In genomic region chr13:113086031-113086750, GRCh38 we compare ENCODE assay signal across 17 cellular contexts. TPM values are rescaled to one million over a fixed set of nuclear protein-coding genes. Genes with fewer than 3 reads are reported as not detected.
DNase-seq lines count a peak whose midpoint lies in the region; TF ChIP-seq lines count a peak whose summit lies in the region.
"Had no signal": no experiment of that assay in that cellular context is flagged by ENCODE, and none has a peak within 500 bp of the region (broad histone marks: within the 10 kb centered on the region; RNA-seq: fewer than 3 reads in every experiment).

No MANE protein-coding gene starts in this region.

- no peak overlapping the region for H3K4me3 Mint-ChIP-seq in CD14-positive monocyte
- H3K4me3 Mint-ChIP-seq in osteocyte (ENCODE audit: unreplicated experiment): no peak overlapping the region
- no peak overlapping the region for H3K4me3 Mint-ChIP-seq in activated naive CD8-positive, alpha-beta T cell treated with anti-CD3 and anti-CD28 coated beads for 36 hours
- H3K4me3 Mint-ChIP-seq: activated CD4-positive, alpha-beta T cell treated with anti-CD3 and anti-CD28 coated beads for 36 hours; CD4-positive, alpha-beta T cell; T-helper 2 cell treated with Interferon-gamma antibody and Interleukin-4, amounts not matched to agents 5 μg/mL and 100 μg/mL, for 36 hours had no signal

- H3K27ac Mint-ChIP-seq in CD14-positive monocyte (no peak overlapping the region), osteocyte (ENCODE audit: unreplicated experiment) (no peak overlapping the region)
- H3K27ac Mint-ChIP-seq in activated naive CD8-positive, alpha-beta T cell treated with anti-CD3 and anti-CD28 coated beads for 36 hours: no peak overlapping the region
- H3K27ac Mint-ChIP-seq: activated CD4-positive, alpha-beta T cell treated with anti-CD3 and anti-CD28 coated beads for 36 hours; CD4-positive, alpha-beta T cell; T-helper 2 cell treated with Interferon-gamma antibody and Interleukin-4, amounts not matched to agents 5 μg/mL and 100 μg/mL, for 36 hours had no signal

- no peak overlapping the region for H3K4me3 ChIP-seq in HFF-Myc (replicated peaks; ENCODE audit: low read depth, low read length)
- H3K4me3 ChIP-seq: body of pancreas, esophagus squamous epithelium, testis had no signal

- H3K4me1 Mint-ChIP-seq in CD14-positive monocyte: no peaks in the 10 kb centered on the region
- H3K4me1 Mint-ChIP-seq in osteocyte (ENCODE audit: unreplicated experiment): no peaks in the 10 kb centered on the region
- H3K4me1 Mint-ChIP-seq in activated naive CD8-positive, alpha-beta T cell treated with anti-CD3 and anti-CD28 coated beads for 36 hours: no peaks in the 10 kb centered on the region
- H3K4me1 Mint-ChIP-seq: activated CD4-positive, alpha-beta T cell treated with anti-CD3 and anti-CD28 coated beads for 36 hours had no signal

- H3K9me3 Mint-ChIP-seq in CD14-positive monocyte (peaks cover 0 to 7% (median 0%) of the 10 kb centered on the region in 7 donors), osteocyte (ENCODE audit: unreplicated experiment) (no peaks in the 10 kb centered on the region)
- H3K9me3 Mint-ChIP-seq in activated naive CD8-positive, alpha-beta T cell treated with anti-CD3 and anti-CD28 coated beads for 36 hours: no peaks in the 10 kb centered on the region
- H3K9me3 Mint-ChIP-seq: CD4-positive, alpha-beta T cell; T-helper 2 cell treated with Interferon-gamma antibody and Interleukin-4, amounts not matched to agents 5 μg/mL and 100 μg/mL, for 36 hours had no signal

- TF ChIP-seq CTCF in CD14-positive monocyte (IDR thresholded peaks at IDR 0.05) (no peak), HFF-Myc (IDR thresholded peaks at IDR 0.05; ENCODE audit: low read depth, low read length, missing control alignments) (peak; percentile 15), osteocyte (IDR thresholded peaks at IDR 0.05) (no peak)

- intact Hi-C loops in CD14-positive monocyte (cut with micrococcal nuclease) (no loop called here), posterior vena cava (cut with DNase I) (no loop called here)

- H3K36me3 Mint-ChIP-seq in CD14-positive monocyte (no peaks in the 10 kb centered on the region), osteocyte (ENCODE audit: unreplicated experiment) (peaks cover 2% of the 10 kb centered on the region)
- H3K36me3 Mint-ChIP-seq in activated naive CD8-positive, alpha-beta T cell treated with anti-CD3 and anti-CD28 coated beads for 36 hours: no peaks in the 10 kb centered on the region

- H3K27me3 Mint-ChIP-seq in CD14-positive monocyte (ENCODE audit: low read depth in 3 of 3) (peaks cover 0 to 2% (median 2%) of the 10 kb centered on the region in 3 donors), osteocyte (ENCODE audit: unreplicated experiment) (peaks cover 7% of the 10 kb centered on the region)
- no peaks in the 10 kb centered on the region for H3K27me3 Mint-ChIP-seq in activated naive CD8-positive, alpha-beta T cell treated with anti-CD3 and anti-CD28 coated beads for 36 hours
- H3K27me3 Mint-ChIP-seq: activated CD4-positive, alpha-beta T cell treated with anti-CD3 and anti-CD28 coated beads for 36 hours; CD4-positive, alpha-beta T cell had no signal

- DNase-seq in CD14-positive monocyte (ENCODE audit: low spot score): peak; percentile 17
- no peak for DNase-seq in HFF-Myc (ENCODE audit: extremely low read depth, low read depth)
- peak; percentile 9 for DNase-seq in dermis blood vessel endothelial cell
- DNase-seq in posterior vena cava (ENCODE audit: low spot score): peak; percentile 71
- DNase-seq in osteocyte (ENCODE audit: extremely low spot score, unreplicated experiment): no peak
- DNase-seq in NCI-H748 treated with DMSO at 0.1 percent for 48 hours (lab: John Stamatoyannopoulos, UW): no peak
- no peak for DNase-seq in activated naive CD8-positive, alpha-beta T cell treated with anti-CD3 and anti-CD28 coated beads for 36 hours
- DNase-seq: activated CD4-positive, alpha-beta T cell treated with anti-CD3 and anti-CD28 coated beads for 36 hours; body of pancreas; CD4-positive, alpha-beta T cell; DND-41; esophagus squamous epithelium; occipital lobe; testis had no signal

RNA-seq across cellular contexts. Expression of gene F7, which starts 19.4 kb away (rescaled TPM):
- polyA plus RNA-seq in CD14-positive monocyte: not detected
- total RNA-seq in dermis blood vessel endothelial cell (not detected in 2 replicates), posterior vena cava (under 1 TPM in 1 of 2 donors, not detected in 1; 0.10 TPM), osteocyte (not detected in 2 replicates)
- total RNA-seq in activated naive CD8-positive, alpha-beta T cell treated with anti-CD3 and anti-CD28 coated beads for 36 hours: under 1 TPM; 0.49 to 0.94 TPM
- total RNA-seq: body of pancreas; CD4-positive, alpha-beta T cell; esophagus squamous epithelium; LHCN-M2 had no signal

RNA-seq across cellular contexts. Expression of gene F10, which starts 36.4 kb away (rescaled TPM):
- not detected for polyA plus RNA-seq in CD14-positive monocyte
- not detected in 2 replicates for total RNA-seq in dermis blood vessel endothelial cell
- 10 to 100 TPM; 19.8 to 48.4 TPM for total RNA-seq in posterior vena cava
- total RNA-seq in osteocyte: 1.8 and 2.0 TPM in 2 replicates
- total RNA-seq in activated naive CD8-positive, alpha-beta T cell treated with anti-CD3 and anti-CD28 coated beads for 36 hours: not detected
- total RNA-seq: activated CD4-positive, alpha-beta T cell treated with anti-CD3 and anti-CD28 coated beads for 36 hours; CD4-positive, alpha-beta T cell; mononuclear cell had no signal

Comparison
In these comparisons a context has a peak if more than half of its experiments do, and no peak if none do; other contexts are left out.
1. DNase-seq: peak in CD14-positive monocyte (single experiment), dermis blood vessel endothelial cell (single experiment) and posterior vena cava (single experiment); none in HFF-Myc (single experiment), osteocyte (single experiment), NCI-H748 treated with DMSO at 0.1 percent for 48 hours (single experiment) and activated naive CD8-positive, alpha-beta T cell treated with anti-CD3 and anti-CD28 coated beads for 36 hours (single experiment).